ENCODE assay signal across 16 cellular contexts in the genomic region with DNA sequence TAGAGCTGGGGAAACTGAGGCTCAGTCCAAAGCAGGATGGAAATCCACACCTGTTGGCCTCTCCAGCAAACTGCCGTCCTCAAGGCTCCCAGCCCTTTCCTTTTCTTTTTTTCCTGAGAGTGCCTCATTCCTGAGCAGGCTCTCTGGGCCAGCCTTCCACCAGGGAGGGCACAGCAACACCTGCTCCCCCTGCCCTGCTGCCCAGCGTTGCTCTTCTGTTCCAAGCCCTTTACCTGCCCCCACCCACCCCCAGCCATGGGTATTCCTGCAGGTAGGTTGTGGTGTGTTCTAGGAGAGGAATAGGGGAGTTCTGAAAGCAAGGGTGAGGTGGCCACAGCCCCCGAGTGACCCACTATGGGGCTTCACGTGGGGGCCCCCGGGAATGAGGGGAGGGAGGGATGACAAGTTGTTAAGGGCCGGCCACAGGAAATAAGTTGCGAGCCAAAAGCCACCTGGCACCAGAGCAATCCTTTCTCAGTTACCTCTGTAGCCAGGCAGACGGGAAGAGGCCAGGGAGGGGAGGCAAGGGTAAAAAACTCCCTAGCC. TPM values are rescaled to one million over a fixed set of nuclear protein-coding genes. Genes with fewer than 3 reads are reported as not detected.
DNase-seq lines count a peak whose midpoint lies in the region; ATAC-seq, FAIRE-seq and TF ChIP-seq lines count a peak whose summit lies in the region.
"Had no signal": no experiment of that assay in that cellular context is flagged by ENCODE, and none has a peak within 500 bp of the region (broad histone marks: within the 10 kb centered on the region; RNA-seq: fewer than 3 reads in every experiment).

No MANE protein-coding gene starts in this region.

- FAIRE-seq in HepG2 (lab: Jason Lieb, UNC): no peak
- FAIRE-seq: TTC549 had no signal

- CTCF ChIA-PET in activated CD4-positive, alpha-beta T cell treated with anti-CD3 and anti-CD28 coated beads for 36 hours (lab: Charles Lee): interaction anchor here (4.6 to 5.4 kb wide), 2 partner anchors 13 to 19 kb away, joined by 36 to 41 read pairs; partner anchors contain the start of gene VSIR
- CTCF ChIA-PET in HepG2 (lab: Yijun Ruan, JAX; ENCODE audit: low intra/inter-chr PET ratio, low total read pairs): no interaction called here
- CTCF ChIA-PET in PC-3 (lab: Charles Lee): no interaction called here

- H3K79me2 ChIP-seq in HepG2 (ENCODE audit: insufficient read depth, low read length): no peaks in the 10 kb centered on the region
- H3K79me2 ChIP-seq in PC-3 (ENCODE audit: low read length): no peaks in the 10 kb centered on the region

- H3K27ac ChIP-seq in HepG2 (ENCODE audit: extremely low read length, insufficient read depth, low read length): no peak overlapping the region
- H3K27ac ChIP-seq in PC-3 (ENCODE audit: low read length): no peak overlapping the region
- H3K27ac ChIP-seq: brain microvascular endothelial cell, epithelial cell of prostate, RWPE1 had no signal

- TF ChIP-seq RAD21 in HepG2 (CRISPR knock-in tag; IDR thresholded peaks at IDR 0.05): no peak

- H3K27me3 ChIP-seq in HepG2 (ENCODE audit: control insufficient read depth in 1 of 2, insufficient read depth in 2 of 2, low read length in 2 of 2): peaks cover 3 to 33% of the 10 kb centered on the region in 2 experiments; a peak in 3 of 5 replicates
- no peaks in the 10 kb centered on the region for H3K27me3 ChIP-seq in PC-3 (ENCODE audit: low read length)
- H3K27me3 ChIP-seq: brain microvascular endothelial cell had no signal

- no peaks in the 10 kb centered on the region for H3K36me3 ChIP-seq in HepG2 (replicated peaks in 1 of 2; ENCODE audit: control insufficient read depth in 1 of 2, insufficient read depth in 2 of 2, low read length in 2 of 2)
- H3K36me3 ChIP-seq in PC-3 (ENCODE audit: low read depth, low read length): no peaks in the 10 kb centered on the region
- H3K36me3 ChIP-seq: brain microvascular endothelial cell had no signal

- H2AFZ ChIP-seq in HepG2 (ENCODE audit: low read length): no peak overlapping the region
- no peak overlapping the region for H2AFZ ChIP-seq in PC-3 (ENCODE audit: low read length)

- H3K27me3 Mint-ChIP-seq in activated CD4-positive, alpha-beta T cell treated with anti-CD3 and anti-CD28 coated beads for 36 hours: no peaks in the 10 kb centered on the region
- no peaks in the 10 kb centered on the region for H3K27me3 Mint-ChIP-seq in stimulated activated naive B cell treated with anti-CD40 and anti-IgM and Interleukin-4, amounts not matched to agents 10 μg/mL and 1 μg/mL and 100 μg/mL, for 72 hours

- H3K9ac ChIP-seq in HepG2 (ENCODE audit: insufficient read depth, low read depth, low read length) (no peak overlapping the region), PC-3 (ENCODE audit: low read length) (no peak overlapping the region)

- H3K9me3 ChIP-seq in HepG2 (ENCODE audit: low read length): no peaks in the 10 kb centered on the region
- no peaks in the 10 kb centered on the region for H3K9me3 ChIP-seq in PC-3 (ENCODE audit: low read length)

- H3K27ac Mint-ChIP-seq in activated CD4-positive, alpha-beta T cell treated with anti-CD3 and anti-CD28 coated beads for 36 hours: peak overlapping the region; percentile 73
- peak overlapping the region; percentile 85 to 89 for H3K27ac Mint-ChIP-seq in activated naive CD4-positive, alpha-beta T cell treated with anti-CD3 and anti-CD28 coated beads, Interleukin-2, amount 50 U/mL, for 72 hours
- peak overlapping the region; percentile 47 for H3K27ac Mint-ChIP-seq in stimulated activated naive B cell treated with anti-CD40 and anti-IgM and Interleukin-4, amounts not matched to agents 10 μg/mL and 1 μg/mL and 100 μg/mL, for 72 hours
- H3K27ac Mint-ChIP-seq: H9 had no signal

- H3K9me2 ChIP-seq in PC-3 (replicated peaks; ENCODE audit: low read length): no peaks in the 10 kb centered on the region

- H3F3A ChIP-seq in PC-3 (ENCODE audit: low read length, unreplicated experiment): no peaks in the 10 kb centered on the region

- H3K4me2 ChIP-seq in HepG2 (ENCODE audit: low read depth, low read length) (0 out of 2 replicates have a peak overlapping the region, but pooled peaks have one; percentile 53), PC-3 (ENCODE audit: low read length) (no peak overlapping the region)

- H3K4me1 Mint-ChIP-seq in activated CD4-positive, alpha-beta T cell treated with anti-CD3 and anti-CD28 coated beads for 36 hours: peaks cover 94% of the 10 kb centered on the region
- peaks cover 66 to 80% of the 10 kb centered on the region in 2 donors for H3K4me1 Mint-ChIP-seq in stimulated activated naive B cell treated with anti-CD40 and anti-IgM and Interleukin-4, amounts not matched to agents 10 μg/mL and 1 μg/mL and 100 μg/mL, for 72 hours

- intact Hi-C loops in activated CD4-positive, alpha-beta T cell treated with anti-CD3 and anti-CD28 coated beads for 36 hours (cut with DNase I, micrococcal nuclease): no loop called here
- intact Hi-C loops in HepG2 (cut with micrococcal nuclease; ENCODE audit: unreplicated experiment) (no loop called here), PC-3 (cut with micrococcal nuclease) (no loop called here)

- POLR2A ChIA-PET in activated CD4-positive, alpha-beta T cell treated with anti-CD3 and anti-CD28 coated beads for 36 hours (lab: Charles Lee): no interaction called here
- POLR2A ChIA-PET in HepG2 (lab: Yijun Ruan, JAX): no interaction called here
- POLR2A ChIA-PET in PC-3 (lab: Charles Lee; ENCODE audit: unreplicated experiment): no interaction called here

- H3K36me3 Mint-ChIP-seq in activated CD4-positive, alpha-beta T cell treated with anti-CD3 and anti-CD28 coated beads for 36 hours (ENCODE audit: low read depth): peaks cover 72% of the 10 kb centered on the region
- peaks cover 31 to 39% of the 10 kb centered on the region in 2 donors for H3K36me3 Mint-ChIP-seq in activated naive CD4-positive, alpha-beta T cell treated with anti-CD3 and anti-CD28 coated beads, Interleukin-2, amount 50 U/mL, for 72 hours
- peaks cover 0 to 10% of the 10 kb centered on the region in 2 donors for H3K36me3 Mint-ChIP-seq in stimulated activated naive B cell treated with anti-CD40 and anti-IgM and Interleukin-4, amounts not matched to agents 10 μg/mL and 1 μg/mL and 100 μg/mL, for 72 hours

- H3K9me3 Mint-ChIP-seq in activated CD4-positive, alpha-beta T cell treated with anti-CD3 and anti-CD28 coated beads for 36 hours (ENCODE audit: low read depth): no peaks in the 10 kb centered on the region
- H3K9me3 Mint-ChIP-seq in activated naive CD4-positive, alpha-beta T cell treated with anti-CD3 and anti-CD28 coated beads, Interleukin-2, amount 50 U/mL, for 72 hours: no peaks in the 10 kb centered on the region
- H3K9me3 Mint-ChIP-seq in stimulated activated naive B cell treated with anti-CD40 and anti-IgM and Interleukin-4, amounts not matched to agents 10 μg/mL and 1 μg/mL and 100 μg/mL, for 72 hours: no peaks in the 10 kb centered on the region
- H3K9me3 Mint-ChIP-seq: H9 had no signal

- 39% methylated on average over 8 of the region's 8 CpGs for WGBS in HepG2 (ENCODE audit: low lambda C conversion rate)

- TF ChIP-seq EP300 in HepG2 (IDR thresholded peaks at IDR 0.05; ENCODE audit: low read depth in 2 of 2, low read length in 2 of 2) (no peak), HepG2 (CRISPR knock-in tag; IDR thresholded peaks at IDR 0.05; ENCODE audit: borderline replicate concordance) (no peak)

- no peak for ATAC-seq in activated CD4-positive, alpha-beta T cell treated with anti-CD3 and anti-CD28 coated beads for 36 hours
- ATAC-seq in activated naive CD4-positive, alpha-beta T cell treated with anti-CD3 and anti-CD28 coated beads, Interleukin-2, amount 50 U/mL, for 72 hours: no peak
- ATAC-seq in HepG2 (no peak), PC-3 (no peak), HG03457 (IDR thresholded peaks at IDR 0.05; ENCODE audit: unreplicated experiment) (no peak)
- ATAC-seq in stimulated activated naive B cell treated with anti-CD40 and anti-IgM and Interleukin-4, amounts not matched to agents 10 μg/mL and 1 μg/mL and 100 μg/mL, for 72 hours (replicated peaks): no peak

- no peak overlapping the region for H3K4me3 ChIP-seq in HepG2 (replicated peaks in 1 of 3; ENCODE audit: insufficient read depth in 1 of 3, low read depth in 2 of 3, low read length in 3 of 3)
- no peak overlapping the region for H3K4me3 ChIP-seq in PC-3 (ENCODE audit: low read length)

- TF ChIP-seq CTCF in HepG2 (CRISPR knock-in tag; IDR thresholded peaks at IDR 0.05) (no peak), PC-3 (conservative IDR thresholded peaks at IDR 0.05; ENCODE audit: low read depth, low read length) (no peak)

- no peaks in the 10 kb centered on the region for H4K20me1 ChIP-seq in HepG2 (ENCODE audit: insufficient read depth, low read length)
- H4K20me1 ChIP-seq in PC-3 (ENCODE audit: low read length): no peaks in the 10 kb centered on the region

- in situ Hi-C loops in HepG2 (cut with HindIII; ENCODE audit: extremely low pct_ligation_motif_present, low pct_unique_long_range_greater_than_20kb): no loop called here

- DNase-seq in activated CD4-positive, alpha-beta T cell treated with anti-CD3 and anti-CD28 coated beads for 36 hours: no peak
- DNase-seq in activated CD4-positive, alpha-beta T cell treated with anti-CD3 and anti-CD28 coated beads, Interleukin-2, amount 50 U/mL, for 1 hour: no peak
- DNase-seq in activated naive CD4-positive, alpha-beta T cell treated with anti-CD3 and anti-CD28 coated beads, Interleukin-2, amount 50 U/mL, for 72 hours (ENCODE audit: low spot score in 2 of 2): no peak
- DNase-seq in HepG2 (ENCODE audit: low spot score): no peak
- DNase-seq in stimulated activated naive B cell treated with anti-CD40 and anti-IgM and Interleukin-4, amounts not matched to agents 10 μg/mL and 1 μg/mL and 100 μg/mL, for 72 hours: no peak
- DNase-seq in DMS79 treated with DMSO at 0.1 percent for 48 hours (lab: John Stamatoyannopoulos, UW): no peak
- no peak for DNase-seq in PC-3
- DNase-seq: brain microvascular endothelial cell, H9, NCI-H1092 treated with DMSO at 0.1 percent for 48 hours, NCI-H510A treated with DMSO at 0.1 percent for 48 hours had no signal

- no TSS peak for BruUV-seq in HepG2 (replicated peaks; lab: Mats Ljungman, UMichigan)
- no TSS peak for BruUV-seq in PC-3 (replicated peaks; lab: Mats Ljungman, UMichigan)

- H3K4me1 ChIP-seq in HepG2 (ENCODE audit: insufficient read depth, low read length) (peaks cover 64% of the 10 kb centered on the region), PC-3 (ENCODE audit: insufficient read depth, low read length) (no peaks in the 10 kb centered on the region)

- no peak overlapping the region for H3K4me3 Mint-ChIP-seq in activated CD4-positive, alpha-beta T cell treated with anti-CD3 and anti-CD28 coated beads for 36 hours
- H3K4me3 Mint-ChIP-seq in stimulated activated naive B cell treated with anti-CD40 and anti-IgM and Interleukin-4, amounts not matched to agents 10 μg/mL and 1 μg/mL and 100 μg/mL, for 72 hours: peak overlapping the region in 1 of 2 donors; percentile 36
- H3K4me3 Mint-ChIP-seq: H9 had no signal

- no peak for TF ChIP-seq POLR2A in HepG2 (IDR thresholded peaks at IDR 0.05; ENCODE audit: insufficient read depth in 1 of 2, low read depth in 2 of 2, low read length in 2 of 2)

RNA-seq across cellular contexts. Expression of gene VSIR, which starts 19.3 kb away (rescaled TPM):
- total RNA-seq in activated CD4-positive, alpha-beta T cell treated with anti-CD3 and anti-CD28 coated beads for 36 hours: 100 to 1,000 TPM in 1 of 2 experiments, 10 to 100 TPM in 1; 78.2 to 104 TPM
- 100 to 1,000 TPM in 1 of 2 donors, 10 to 100 TPM in 1; 54.5 to 126 TPM for total RNA-seq in activated naive CD4-positive, alpha-beta T cell treated with anti-CD3 and anti-CD28 coated beads, Interleukin-2, amount 50 U/mL, for 72 hours
- total RNA-seq in HepG2 (2016; rRNA removed; fragmentation: Illumina TruSeq; extraction: Trizol): 0.36 and 0.44 TPM in 2 replicates
- total RNA-seq in HepG2 (2016; cell fraction: cytosol; rRNA removed; fragmentation: Illumina TruSeq; extraction: Trizol; ENCODE audit: low read depth): 0.26 TPM in 1 of 2 replicates, not detected in the other
- total RNA-seq in HepG2 (2016; cell fraction: insoluble cytoplasmic fraction; rRNA removed; fragmentation: Illumina TruSeq; extraction: Trizol): 0.41 TPM in 1 of 2 replicates, not detected in the other
- total RNA-seq in HepG2 (2016; cell fraction: membrane; rRNA removed; fragmentation: Illumina TruSeq; extraction: Trizol): 0.14 TPM in 1 of 2 replicates, not detected in the other
- total RNA-seq in HepG2 (2016; cell fraction: nucleus; rRNA removed; fragmentation: Illumina TruSeq; extraction: Trizol): 0.16 and 0.19 TPM in 2 replicates
- polyA plus RNA-seq in HepG2 (2011; rRNA removed): 3.2 and 3.8 TPM in 2 replicates
- polyA plus RNA-seq in HepG2 (2011; cell fraction: cytosol; rRNA removed): 2.2 and 3.9 TPM in 2 replicates
- 2.1 and 3.3 TPM in 2 replicates for polyA plus RNA-seq in HepG2 (2011; cell fraction: nucleus; rRNA removed)
- polyA plus RNA-seq in HepG2 (2012): 0.35 and 0.81 TPM in 2 replicates
- polyA plus RNA-seq in HepG2 (2016; cell fraction: cytosol; fragmentation: Illumina TruSeq; extraction: Trizol; ENCODE audit: low read depth): 0.18 and 0.35 TPM in 2 replicates
- 0.23 TPM in 1 of 2 replicates, not detected in the other for polyA plus RNA-seq in HepG2 (2016; cell fraction: insoluble cytoplasmic fraction; fragmentation: Illumina TruSeq; extraction: Trizol; ENCODE audit: low read depth)
- 0.14 and 0.38 TPM in 2 replicates for polyA plus RNA-seq in HepG2 (2016; cell fraction: membrane; fragmentation: Illumina TruSeq; extraction: Trizol; ENCODE audit: low read depth)
- polyA plus RNA-seq in HepG2 (2016; cell fraction: nucleus; fragmentation: Illumina TruSeq; extraction: Trizol; ENCODE audit: insufficient read depth, low read depth): 0.32 and 1.1 TPM in 2 replicates
- 4.6 and 6.5 TPM in 2 replicates for polyA minus RNA-seq in HepG2 (2011; rRNA and poly(A)+ RNA removed; ENCODE audit: low replicate concordance)
- 3.0 and 4.5 TPM in 2 replicates for polyA minus RNA-seq in HepG2 (2011; cell fraction: cytosol; rRNA and poly(A)+ RNA removed)
- polyA minus RNA-seq in HepG2 (2011; cell fraction: nucleus; rRNA and poly(A)+ RNA removed): 1.9 and 2.3 TPM in 2 replicates
- 13.7 and 14.1 TPM in 2 replicates for total RNA-seq in PC-3 (2014; rRNA removed)

RNA-seq across cellular contexts. Expression of gene C10orf105, which starts 34.5 kb away (rescaled TPM):
- under 1 TPM; 0.34 to 0.40 TPM for total RNA-seq in activated CD4-positive, alpha-beta T cell treated with anti-CD3 and anti-CD28 coated beads for 36 hours
- under 1 TPM; 0.45 to 0.68 TPM for total RNA-seq in activated naive CD4-positive, alpha-beta T cell treated with anti-CD3 and anti-CD28 coated beads, Interleukin-2, amount 50 U/mL, for 72 hours
- not detected in 2 replicates for total RNA-seq in HepG2 (2016; rRNA removed; fragmentation: Illumina TruSeq; extraction: Trizol)
- not detected in 2 replicates for total RNA-seq in HepG2 (2016; cell fraction: cytosol; rRNA removed; fragmentation: Illumina TruSeq; extraction: Trizol; ENCODE audit: low read depth)
- not detected in 2 replicates for total RNA-seq in HepG2 (2016; cell fraction: insoluble cytoplasmic fraction; rRNA removed; fragmentation: Illumina TruSeq; extraction: Trizol)
- not detected in 2 replicates for total RNA-seq in HepG2 (2016; cell fraction: membrane; rRNA removed; fragmentation: Illumina TruSeq; extraction: Trizol)
- not detected in 2 replicates for total RNA-seq in HepG2 (2016; cell fraction: nucleus; rRNA removed; fragmentation: Illumina TruSeq; extraction: Trizol)
- polyA plus RNA-seq in HepG2 (2011; rRNA removed): not detected in 2 replicates
- not detected in 2 replicates for polyA plus RNA-seq in HepG2 (2011; cell fraction: cytosol; rRNA removed)
- not detected in 2 replicates for polyA plus RNA-seq in HepG2 (2011; cell fraction: nucleus; rRNA removed)
- polyA plus RNA-seq in HepG2 (2012): not detected in 2 replicates
- not detected in 2 replicates for polyA plus RNA-seq in HepG2 (2016; cell fraction: cytosol; fragmentation: Illumina TruSeq; extraction: Trizol; ENCODE audit: low read depth)
- not detected in 2 replicates for polyA plus RNA-seq in HepG2 (2016; cell fraction: insoluble cytoplasmic fraction; fragmentation: Illumina TruSeq; extraction: Trizol; ENCODE audit: low read depth)
- polyA plus RNA-seq in HepG2 (2016; cell fraction: membrane; fragmentation: Illumina TruSeq; extraction: Trizol; ENCODE audit: low read depth): not detected in 2 replicates
- not detected in 2 replicates for polyA plus RNA-seq in HepG2 (2016; cell fraction: nucleus; fragmentation: Illumina TruSeq; extraction: Trizol; ENCODE audit: insufficient read depth, low read depth)
- not detected in 2 replicates for polyA minus RNA-seq in HepG2 (2011; rRNA and poly(A)+ RNA removed; ENCODE audit: low replicate concordance)
- not detected in 2 replicates for polyA minus RNA-seq in HepG2 (2011; cell fraction: cytosol; rRNA and poly(A)+ RNA removed)
- polyA minus RNA-seq in HepG2 (2011; cell fraction: nucleus; rRNA and poly(A)+ RNA removed): not detected in 2 replicates
- total RNA-seq in PC-3 (2014; rRNA removed): not detected in 2 replicates
- total RNA-seq: Daoy had no signal

Comparison
In these comparisons a context has a peak if more than half of its experiments do, and no peak if none do; other contexts are left out.
1. RNA of gene VSIR, which starts 19.3 kb away (total RNA-seq): 54.5 to 126 TPM in activated naive CD4-positive, alpha-beta T cell treated with anti-CD3 and anti-CD28 coated beads, Interleukin-2, amount 50 U/mL, for 72 hours, 78.2 to 104 TPM in activated CD4-positive, alpha-beta T cell treated with anti-CD3 and anti-CD28 coated beads for 36 hours and 13.7 to 14.1 TPM in PC-3; 0.14 to 0.44 TPM in HepG2; every median in the first group is over 10 times any median in the second.
2. Peak in every context shown above with its lines, with median percentiles within 50 percentile points of each other: H3K27ac Mint-ChIP-seq.